26 cellular contexts compared by ENCODE assay signal in genomic region chr1:178258521-178258920, GRCh38.
"Had no signal": no experiment of that assay in that cellular context is flagged by ENCODE, and none has a peak within 500 bp of the region (broad histone marks: within the 10 kb centered on the region; RNA-seq: fewer than 3 reads in every experiment).

No MANE protein-coding gene starts in this region.

- H3K27me3 Mint-ChIP-seq: stimulated activated naive CD8-positive, alpha-beta T cell treated with anti-CD3 and anti-CD28 coated beads, Interleukin-15, Interleukin-2, amounts not matched to agents 100 ng/mL and 50 ng/mL, for 24 hours had no signal

- DNase-seq: cortex of kidney; dorsolateral prefrontal cortex; effector CD8-positive, alpha-beta T cell; heart right ventricle; islet precursor cell; left cardiac atrium; left ventricle myocardium inferior; lower lobe of right lung; mesenchymal stem cell; naive B cell; occipital lobe; psoas muscle; retina; spleen; stimulated activated CD4-positive, alpha-beta T cell treated with anti-CD3 and anti-CD28 coated beads, Interleukin-15, amount 100 ng/mL, for 24 hours; stimulated activated CD4-positive, alpha-beta T cell treated with anti-CD3 and anti-CD28 coated beads, Interleukin-1b, Interleukin-23, amount 100 ng/mL, for 48 hours; stimulated activated CD4-positive, alpha-beta T cell treated with anti-CD3 and anti-CD28 coated beads, Interleukin-4, amount 100 ng/mL, for 24 hours; testis; upper lobe of right lung had no signal

- H3K4me1 ChIP-seq: psoas muscle, testis, upper lobe of right lung, vagina had no signal

- H3K36me3 ChIP-seq: heart right ventricle, left ventricle myocardium inferior, lower lobe of right lung, spleen, tibial nerve, upper lobe of right lung, vagina had no signal

- H3K4me3 ChIP-seq: dorsolateral prefrontal cortex, heart right ventricle, left ventricle myocardium inferior, lower lobe of right lung, psoas muscle, spleen, testis, tibial nerve, upper lobe of right lung, vagina had no signal

- H3K9me3 ChIP-seq: lower lobe of right lung, psoas muscle, testis, upper lobe of right lung, vagina had no signal

- H3K36me3 Mint-ChIP-seq: stimulated activated memory B cell treated with anti-CD40 and anti-IgM and Interleukin-4, amounts not matched to agents 10 μg/mL and 1 μg/mL and 100 μg/mL, for 72 hours had no signal

- H3K4me1 Mint-ChIP-seq: naive B cell; stimulated activated memory B cell treated with anti-CD40 and anti-IgM and Interleukin-4, amounts not matched to agents 10 μg/mL and 1 μg/mL and 100 μg/mL, for 72 hours had no signal

- H3K4me3 Mint-ChIP-seq: naive B cell; nephron; stimulated activated memory B cell treated with anti-CD40 and anti-IgM and Interleukin-4, amounts not matched to agents 10 μg/mL and 1 μg/mL and 100 μg/mL, for 72 hours; stimulated activated naive CD8-positive, alpha-beta T cell treated with anti-CD3 and anti-CD28 coated beads, Interleukin-15, Interleukin-2, amounts not matched to agents 100 ng/mL and 50 ng/mL, for 24 hours had no signal

- H3K27ac Mint-ChIP-seq: naive B cell; nephron; stimulated activated memory B cell treated with anti-CD40 and anti-IgM and Interleukin-4, amounts not matched to agents 10 μg/mL and 1 μg/mL and 100 μg/mL, for 72 hours; stimulated activated naive CD8-positive, alpha-beta T cell treated with anti-CD3 and anti-CD28 coated beads, Interleukin-15, Interleukin-2, amounts not matched to agents 100 ng/mL and 50 ng/mL, for 24 hours had no signal

- FAIRE-seq: frontal cortex had no signal

- H3K27me3 ChIP-seq: dorsolateral prefrontal cortex, heart right ventricle, spleen, testis, tibial nerve, upper lobe of right lung, vagina had no signal

- H3K27ac ChIP-seq: dorsolateral prefrontal cortex, heart right ventricle, left ventricle myocardium inferior, lower lobe of right lung, psoas muscle, spleen, testis, tibial nerve, upper lobe of right lung, vagina had no signal

- ATAC-seq: heart right ventricle; left cardiac atrium; lower lobe of right lung; psoas muscle; sciatic nerve; stimulated activated memory B cell treated with anti-CD40 and anti-IgM and Interleukin-4, amounts not matched to agents 10 μg/mL and 1 μg/mL and 100 μg/mL, for 72 hours; upper lobe of right lung had no signal
